In the genomic region with DNA sequence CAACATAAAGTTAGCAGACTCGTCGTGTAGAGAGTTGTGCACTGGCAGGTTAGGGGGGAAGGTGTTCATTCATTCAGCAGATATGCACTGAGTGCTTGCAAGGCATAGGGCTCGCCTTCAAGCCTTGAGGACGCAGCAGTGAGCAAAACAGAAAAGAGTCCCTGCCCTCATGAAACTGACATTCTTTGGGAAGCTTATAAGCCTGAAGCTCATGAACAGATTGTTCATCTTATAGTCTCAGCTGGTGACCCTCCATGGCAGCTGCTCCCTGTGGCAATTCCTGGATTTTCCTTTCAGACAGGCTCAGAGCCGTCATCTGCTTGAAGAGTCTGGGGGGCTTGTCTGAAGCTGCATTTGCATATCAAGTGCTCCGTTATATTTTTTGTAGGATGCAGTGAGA, we compare ENCODE assay signal across 10 cellular contexts.
DNase-seq lines count a peak whose midpoint lies in the region; ATAC-seq and TF ChIP-seq lines count a peak whose summit lies in the region.
"Had no signal": no experiment of that assay in that cellular context is flagged by ENCODE, and none has a peak within 500 bp of the region (broad histone marks: within the 10 kb centered on the region; RNA-seq: fewer than 3 reads in every experiment).

No MANE protein-coding gene starts in this region.

- no peaks in the 10 kb centered on the region for H3K9me3 Mint-ChIP-seq in MCF 10A (ENCODE audit: unreplicated experiment)
- no peaks in the 10 kb centered on the region for H3K9me3 Mint-ChIP-seq in glutamatergic neuron (ENCODE audit: unreplicated experiment)

- H3K27me3 Mint-ChIP-seq in MCF 10A (ENCODE audit: insufficient read depth, unreplicated experiment) = no peaks in the 10 kb centered on the region
- peaks cover 2% of the 10 kb centered on the region for H3K27me3 Mint-ChIP-seq in glutamatergic neuron (ENCODE audit: unreplicated experiment)

- peak overlapping the region in 1 of 2 donors; percentile 36 for H3K9ac ChIP-seq in stomach smooth muscle (ENCODE audit: low read length in 2 of 2)

- DNase-seq in MCF 10A (ENCODE audit: unreplicated experiment) (no peak), breast epithelium (ENCODE audit: low spot score in 2 of 2) (no peak), SJCRH30 (peak; percentile 56 to 70), glutamatergic neuron (no peak), DMS153 treated with DMSO at 0.1 percent for 48 hours (lab: John Stamatoyannopoulos, UW; ENCODE audit: unreplicated experiment) (no peak)
- DNase-seq: pancreas had no signal

- H3K27ac ChIP-seq in breast epithelium (no peak overlapping the region), SJCRH30 (peak overlapping the region; percentile 61), stomach smooth muscle (ENCODE audit: low read length) (no peak overlapping the region)
- H3K27ac ChIP-seq: HL-60, pancreas had no signal

- H3K36me3 Mint-ChIP-seq in MCF 10A (ENCODE audit: insufficient read depth, unreplicated experiment) = peaks cover 14% of the 10 kb centered on the region
- H3K36me3 Mint-ChIP-seq in glutamatergic neuron (ENCODE audit: unreplicated experiment) = no peaks in the 10 kb centered on the region

- TF ChIP-seq CTCF in MCF 10A (IDR thresholded peaks at IDR 0.05; ENCODE audit: unreplicated experiment) (no peak), breast epithelium (IDR thresholded peaks at IDR 0.05) (no peak), glutamatergic neuron (IDR thresholded peaks at IDR 0.05; ENCODE audit: partially characterized antibody, unreplicated experiment) (no peak)

- CTCF ChIA-PET in MCF 10A (lab: Yijun Ruan, JAX) = interaction anchor here (0.6 to 2.9 kb wide), 15 partner anchors 9 to 595 kb away, joined by 3 to 15 read pairs (median 4); partner anchors contain the start of gene PRKCH

- POLR2A ChIA-PET in MCF 10A (lab: Yijun Ruan, JAX) = interaction anchor here (1.0 to 5.1 kb wide), 12 partner anchors 8 to 292 kb away, joined by 3 to 44 read pairs (median 14); partner anchors contain the start of genes HIF1A and SNAPC1

- no peaks in the 10 kb centered on the region for H3K36me3 ChIP-seq in breast epithelium
- H3K36me3 ChIP-seq in SJCRH30 = no peaks in the 10 kb centered on the region
- H3K36me3 ChIP-seq in stomach smooth muscle (ENCODE audit: control insufficient read depth in 2 of 2, insufficient read depth in 2 of 2, low read length in 2 of 2) = no peaks in the 10 kb centered on the region
- H3K36me3 ChIP-seq: pancreas had no signal

- H3K9me3 ChIP-seq in breast epithelium = no peaks in the 10 kb centered on the region
- no peaks in the 10 kb centered on the region; the same call in 1 of the 2 replicates for H3K9me3 ChIP-seq in SJCRH30 (replicated peaks)
- H3K9me3 ChIP-seq in stomach smooth muscle (ENCODE audit: control insufficient read depth in 2 of 2, low read length in 2 of 2) = no peaks in the 10 kb centered on the region
- H3K9me3 ChIP-seq: pancreas had no signal

- no TSS peak for BruUV-seq in MCF 10A (replicated peaks; lab: Mats Ljungman, UMichigan)

- H3K4me1 ChIP-seq in breast epithelium (peaks cover 0 to 6% of the 10 kb centered on the region in 2 donors), SJCRH30 (peaks cover 14% of the 10 kb centered on the region), stomach smooth muscle (ENCODE audit: control insufficient read depth, insufficient read depth, low read length) (peaks cover 24% of the 10 kb centered on the region)
- H3K4me1 ChIP-seq: pancreas had no signal

- no peak overlapping the region for H3K4me3 ChIP-seq in breast epithelium
- peak overlapping the region; percentile 51 for H3K4me3 ChIP-seq in SJCRH30
- peak overlapping the region; percentile 6 to 62 for H3K4me3 ChIP-seq in stomach smooth muscle (ENCODE audit: low read length in 2 of 2)
- H3K4me3 ChIP-seq: pancreas had no signal

- ATAC-seq in HG02610 (IDR thresholded peaks at IDR 0.05; ENCODE audit: unreplicated experiment) = no peak
- ATAC-seq in GM19463 (IDR thresholded peaks at IDR 0.05; ENCODE audit: unreplicated experiment) = no peak

- H3K27me3 ChIP-seq in breast epithelium = no peaks in the 10 kb centered on the region
- H3K27me3 ChIP-seq in SJCRH30 = no peaks in the 10 kb centered on the region
- peaks cover 0 to 3% of the 10 kb centered on the region in 2 donors for H3K27me3 ChIP-seq in stomach smooth muscle (ENCODE audit: control insufficient read depth in 1 of 2, insufficient read depth in 2 of 2, low read length in 2 of 2)
- H3K27me3 ChIP-seq: pancreas had no signal

- H3K4me1 Mint-ChIP-seq in MCF 10A (ENCODE audit: insufficient read depth, unreplicated experiment) (peaks cover 55% of the 10 kb centered on the region), glutamatergic neuron (ENCODE audit: low read depth, unreplicated experiment) (peaks cover 21% of the 10 kb centered on the region)

- intact Hi-C loops in MCF 10A (cut with micrococcal nuclease) (loop anchor here (2.0 to 5.0 kb wide), 2 partner anchors 225 to 283 kb away; partner anchors contain the start of gene HIF1A), breast epithelium (cut with DNase I; ENCODE audit: low total_unique reads) (loop anchor here (1.0 to 10.0 kb wide), 4 partner anchors 41 to 365 kb away; no protein-coding TSS in a partner anchor)

- H3K4me3 Mint-ChIP-seq in MCF 10A (ENCODE audit: unreplicated experiment) (no peak overlapping the region), glutamatergic neuron (ENCODE audit: unreplicated experiment) (peak overlapping the region; percentile 62)

- TF ChIP-seq POLR2A in breast epithelium (IDR thresholded peaks at IDR 0.05) = no peak

- H3K27ac Mint-ChIP-seq in MCF 10A (ENCODE audit: low read depth, unreplicated experiment) = peak overlapping the region; percentile 77
- peak overlapping the region; percentile 62 for H3K27ac Mint-ChIP-seq in glutamatergic neuron (ENCODE audit: unreplicated experiment)

Comparison
In these comparisons a context has a peak if more than half of its experiments do, and no peak if none do; other contexts are left out.
1. DNase-seq: peak in SJCRH30 (2 of 2); none in MCF 10A (single experiment), breast epithelium (0 of 2), glutamatergic neuron (single experiment) and DMS153 treated with DMSO at 0.1 percent for 48 hours (single experiment).
2. H3K4me3 ChIP-seq: peak in SJCRH30 (single experiment) and stomach smooth muscle (2 of 2); none in breast epithelium (0 of 3).